Comparison of ENCODE assay signal across 1 cellular context in the genomic region with DNA sequence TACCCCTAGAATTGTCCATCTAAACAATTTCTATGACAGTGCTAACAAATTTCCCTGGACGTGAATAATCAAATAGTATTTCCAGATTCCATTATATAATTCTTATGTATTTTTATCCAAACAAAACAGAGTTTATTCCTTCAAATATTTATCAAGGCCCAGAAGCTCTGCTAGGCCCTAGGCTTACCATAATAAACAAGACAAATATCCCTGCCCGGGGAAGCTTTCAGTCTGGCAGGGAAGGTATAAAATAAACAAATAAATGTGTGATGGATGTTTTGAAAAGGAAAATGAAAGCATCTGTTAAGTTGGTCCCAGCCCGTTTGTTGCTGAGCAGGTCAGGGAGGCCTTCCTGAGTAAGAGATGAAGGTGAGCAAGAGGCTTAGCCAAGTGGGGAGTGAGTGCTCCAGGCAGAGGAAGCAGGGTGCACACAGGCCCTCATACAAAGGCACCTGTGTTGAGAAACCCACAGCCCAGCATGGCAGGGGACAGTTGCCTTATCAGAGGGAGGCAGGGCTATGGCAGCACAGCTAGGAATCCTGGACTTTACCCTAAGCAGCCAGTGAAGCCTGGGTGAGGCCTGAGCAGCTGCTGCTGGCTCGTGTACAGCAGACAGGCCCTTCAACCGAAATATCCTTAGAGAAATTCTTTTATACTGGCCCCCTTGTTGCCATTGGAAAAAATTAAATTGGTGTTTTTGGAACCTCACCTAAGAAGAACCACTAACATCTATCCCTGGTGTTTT.
TF ChIP-seq lines count a peak whose summit lies in the region.

No MANE protein-coding gene starts in this region.

TF ChIP-seq in HepG2, 621 proteins besides CTCF, POLR2A, EP300 and RAD21 (continued from another document and continues in another):
- TF ChIP-seq DMAP1 (CRISPR knock-in tag; IDR thresholded peaks at IDR 0.05) (peak; percentile 90), MATR3 (CRISPR knock-in tag; IDR thresholded peaks at IDR 0.05) (no peak), ZNF234 (CRISPR knock-in tag; conservative IDR thresholded peaks at IDR 0.05) (no peak), RBAK (CRISPR knock-in tag; IDR thresholded peaks at IDR 0.05) (peak; percentile 63; the same call in 1 of the 2 replicates), ZFP36 (IDR thresholded peaks at IDR 0.05; ENCODE audit: borderline replicate concordance, low read depth, low read length, partially characterized antibody) (no peak), NR2F2 (IDR thresholded peaks at IDR 0.05; ENCODE audit: borderline replicate concordance, low read depth) (no peak; the same call in 1 of the 2 replicates), ZNF296 (CRISPR knock-in tag; conservative IDR thresholded peaks at IDR 0.05) (no peak), NCOA1 (CRISPR knock-in tag; IDR thresholded peaks at IDR 0.05) (no peak), ZNF441 (CRISPR knock-in tag; IDR thresholded peaks at IDR 0.05; ENCODE audit: borderline replicate concordance) (peak; percentile 48; the same call in 1 of the 2 replicates), ZNF468 (CRISPR knock-in tag; IDR thresholded peaks at IDR 0.05) (no peak), ZNF558 (CRISPR knock-in tag; IDR thresholded peaks at IDR 0.05; ENCODE audit: borderline replicate concordance) (no peak; the same call in 1 of the 2 replicates), NCOA5 (CRISPR knock-in tag; IDR thresholded peaks at IDR 0.05) (no peak), BRCA1 (CRISPR knock-in tag; IDR thresholded peaks at IDR 0.05) (no peak), KLF12 (CRISPR knock-in tag; IDR thresholded peaks at IDR 0.05; ENCODE audit: borderline replicate concordance) (no peak), JARID2 (CRISPR knock-in tag; IDR thresholded peaks at IDR 0.05; ENCODE audit: insufficient replicate concordance) (no peak), FOXC1 (CRISPR knock-in tag; IDR thresholded peaks at IDR 0.05; ENCODE audit: borderline replicate concordance) (peak; percentile 41; the same call in 1 of the 2 replicates), ZFAT (CRISPR knock-in tag; conservative IDR thresholded peaks at IDR 0.05) (no peak), HES4 (CRISPR knock-in tag; IDR thresholded peaks at IDR 0.05; ENCODE audit: borderline replicate concordance) (no peak), NPAS2 (CRISPR knock-in tag; IDR thresholded peaks at IDR 0.05; ENCODE audit: borderline replicate concordance) (no peak), ZNF34 (CRISPR knock-in tag; IDR thresholded peaks at IDR 0.05; ENCODE audit: borderline replicate concordance) (no peak), ADNP (CRISPR knock-in tag; IDR thresholded peaks at IDR 0.05) (no peak), POLR2AphosphoS2 (IDR thresholded peaks at IDR 0.05; ENCODE audit: low read depth, low read length) (no peak), HNRNPUL1 (IDR thresholded peaks at IDR 0.05; ENCODE audit: low read depth, low read length) (no peak), ATAD3A (CRISPR knock-in tag; IDR thresholded peaks at IDR 0.05) (no peak), CENPT (CRISPR knock-in tag; IDR thresholded peaks at IDR 0.05; ENCODE audit: low read depth) (no peak), TCF12 (IDR thresholded peaks at IDR 0.05) (no peak), TCF12 (CRISPR knock-in tag; IDR thresholded peaks at IDR 0.05) (no peak), FOXO1 (CRISPR knock-in tag; IDR thresholded peaks at IDR 0.05) (peak; percentile 83), RFX5 (IDR thresholded peaks at IDR 0.05; ENCODE audit: low read depth, low read length) (peak; percentile 61; the same call in 1 of the 2 replicates), FOXP1 (IDR thresholded peaks at IDR 0.05) (no peak), FOXP1 (CRISPR knock-in tag; IDR thresholded peaks at IDR 0.05) (0 out of 2 replicates have a peak, but pooled peaks have one; percentile 11), SP5 (CRISPR knock-in tag; IDR thresholded peaks at IDR 0.05; ENCODE audit: borderline replicate concordance, low read depth) (peak; percentile 73), GTF2F1 (IDR thresholded peaks at IDR 0.05; ENCODE audit: low read length) (no peak), GPN1 (CRISPR knock-in tag; IDR thresholded peaks at IDR 0.05; ENCODE audit: borderline replicate concordance) (no peak), KLF6 (CRISPR knock-in tag; IDR thresholded peaks at IDR 0.05) (peak; percentile 66; the same call in 1 of the 2 replicates), NR1H2 (CRISPR knock-in tag; IDR thresholded peaks at IDR 0.05; ENCODE audit: borderline replicate concordance, low read depth) (no peak), KDM2A (CRISPR knock-in tag; IDR thresholded peaks at IDR 0.05; ENCODE audit: borderline replicate concordance, low read depth) (peak; percentile 81), FLYWCH1 (CRISPR knock-in tag; IDR thresholded peaks at IDR 0.05) (no peak)
- TF ChIP-seq, protein P1, sequence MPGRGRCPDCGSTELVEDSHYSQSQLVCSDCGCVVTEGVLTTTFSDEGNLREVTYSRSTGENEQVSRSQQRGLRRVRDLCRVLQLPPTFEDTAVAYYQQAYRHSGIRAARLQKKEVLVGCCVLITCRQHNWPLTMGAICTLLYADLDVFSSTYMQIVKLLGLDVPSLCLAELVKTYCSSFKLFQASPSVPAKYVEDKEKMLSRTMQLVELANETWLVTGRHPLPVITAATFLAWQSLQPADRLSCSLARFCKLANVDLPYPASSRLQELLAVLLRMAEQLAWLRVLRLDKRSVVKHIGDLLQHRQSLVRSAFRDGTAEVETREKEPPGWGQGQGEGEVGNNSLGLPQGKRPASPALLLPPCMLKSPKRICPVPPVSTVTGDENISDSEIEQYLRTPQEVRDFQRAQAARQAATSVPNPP (CRISPR knock-in tag; IDR thresholded peaks at IDR 0.05), result no peak
- TF ChIP-seq, protein P2, sequence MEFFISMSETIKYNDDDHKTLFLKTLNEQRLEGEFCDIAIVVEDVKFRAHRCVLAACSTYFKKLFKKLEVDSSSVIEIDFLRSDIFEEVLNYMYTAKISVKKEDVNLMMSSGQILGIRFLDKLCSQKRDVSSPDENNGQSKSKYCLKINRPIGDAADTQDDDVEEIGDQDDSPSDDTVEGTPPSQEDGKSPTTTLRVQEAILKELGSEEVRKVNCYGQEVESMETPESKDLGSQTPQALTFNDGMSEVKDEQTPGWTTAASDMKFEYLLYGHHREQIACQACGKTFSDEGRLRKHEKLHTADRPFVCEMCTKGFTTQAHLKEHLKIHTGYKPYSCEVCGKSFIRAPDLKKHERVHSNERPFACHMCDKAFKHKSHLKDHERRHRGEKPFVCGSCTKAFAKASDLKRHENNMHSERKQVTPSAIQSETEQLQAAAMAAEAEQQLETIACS (CRISPR knock-in tag; IDR thresholded peaks at IDR 0.05), result no peak
- TF ChIP-seq, protein P3, sequence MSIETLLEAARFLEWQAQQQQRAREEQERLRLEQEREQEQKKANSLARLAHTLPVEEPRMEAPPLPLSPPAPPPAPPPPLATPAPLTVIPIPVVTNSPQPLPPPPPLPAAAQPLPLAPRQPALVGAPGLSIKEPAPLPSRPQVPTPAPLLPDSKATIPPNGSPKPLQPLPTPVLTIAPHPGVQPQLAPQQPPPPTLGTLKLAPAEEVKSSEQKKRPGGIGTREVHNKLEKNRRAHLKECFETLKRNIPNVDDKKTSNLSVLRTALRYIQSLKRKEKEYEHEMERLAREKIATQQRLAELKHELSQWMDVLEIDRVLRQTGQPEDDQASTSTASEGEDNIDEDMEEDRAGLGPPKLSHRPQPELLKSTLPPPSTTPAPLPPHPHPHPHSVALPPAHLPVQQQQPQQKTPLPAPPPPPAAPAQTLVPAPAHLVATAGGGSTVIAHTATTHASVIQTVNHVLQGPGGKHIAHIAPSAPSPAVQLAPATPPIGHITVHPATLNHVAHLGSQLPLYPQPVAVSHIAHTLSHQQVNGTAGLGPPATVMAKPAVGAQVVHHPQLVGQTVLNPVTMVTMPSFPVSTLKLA (IDR thresholded peaks at IDR 0.05), result peak; percentile 25; the same call in 1 of the 2 replicates
- TF ChIP-seq, protein P4, sequence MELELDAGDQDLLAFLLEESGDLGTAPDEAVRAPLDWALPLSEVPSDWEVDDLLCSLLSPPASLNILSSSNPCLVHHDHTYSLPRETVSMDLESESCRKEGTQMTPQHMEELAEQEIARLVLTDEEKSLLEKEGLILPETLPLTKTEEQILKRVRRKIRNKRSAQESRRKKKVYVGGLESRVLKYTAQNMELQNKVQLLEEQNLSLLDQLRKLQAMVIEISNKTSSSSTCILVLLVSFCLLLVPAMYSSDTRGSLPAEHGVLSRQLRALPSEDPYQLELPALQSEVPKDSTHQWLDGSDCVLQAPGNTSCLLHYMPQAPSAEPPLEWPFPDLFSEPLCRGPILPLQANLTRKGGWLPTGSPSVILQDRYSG (CRISPR knock-in tag; IDR thresholded peaks at IDR 0.05), result no peak
- TF ChIP-seq, protein P5, sequence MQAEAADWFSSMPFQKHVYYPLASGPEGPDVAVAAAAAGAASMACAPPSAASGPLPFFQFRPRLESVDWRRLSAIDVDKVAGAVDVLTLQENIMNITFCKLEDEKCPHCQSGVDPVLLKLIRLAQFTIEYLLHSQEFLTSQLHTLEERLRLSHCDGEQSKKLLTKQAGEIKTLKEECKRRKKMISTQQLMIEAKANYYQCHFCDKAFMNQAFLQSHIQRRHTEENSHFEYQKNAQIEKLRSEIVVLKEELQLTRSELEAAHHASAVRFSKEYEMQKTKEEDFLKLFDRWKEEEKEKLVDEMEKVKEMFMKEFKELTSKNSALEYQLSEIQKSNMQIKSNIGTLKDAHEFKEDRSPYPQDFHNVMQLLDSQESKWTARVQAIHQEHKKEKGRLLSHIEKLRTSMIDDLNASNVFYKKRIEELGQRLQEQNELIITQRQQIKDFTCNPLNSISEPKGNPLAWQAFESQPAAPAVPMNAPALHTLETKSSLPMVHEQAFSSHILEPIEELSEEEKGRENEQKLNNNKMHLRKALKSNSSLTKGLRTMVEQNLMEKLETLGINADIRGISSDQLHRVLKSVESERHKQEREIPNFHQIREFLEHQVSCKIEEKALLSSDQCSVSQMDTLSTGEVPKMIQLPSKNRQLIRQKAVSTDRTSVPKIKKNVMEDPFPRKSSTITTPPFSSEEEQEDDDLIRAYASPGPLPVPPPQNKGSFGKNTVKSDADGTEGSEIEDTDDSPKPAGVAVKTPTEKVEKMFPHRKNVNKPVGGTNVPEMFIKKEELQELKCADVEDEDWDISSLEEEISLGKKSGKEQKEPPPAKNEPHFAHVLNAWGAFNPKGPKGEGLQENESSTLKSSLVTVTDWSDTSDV (CRISPR knock-in tag; IDR thresholded peaks at IDR 0.05), result no peak
- TF ChIP-seq, protein P6, sequence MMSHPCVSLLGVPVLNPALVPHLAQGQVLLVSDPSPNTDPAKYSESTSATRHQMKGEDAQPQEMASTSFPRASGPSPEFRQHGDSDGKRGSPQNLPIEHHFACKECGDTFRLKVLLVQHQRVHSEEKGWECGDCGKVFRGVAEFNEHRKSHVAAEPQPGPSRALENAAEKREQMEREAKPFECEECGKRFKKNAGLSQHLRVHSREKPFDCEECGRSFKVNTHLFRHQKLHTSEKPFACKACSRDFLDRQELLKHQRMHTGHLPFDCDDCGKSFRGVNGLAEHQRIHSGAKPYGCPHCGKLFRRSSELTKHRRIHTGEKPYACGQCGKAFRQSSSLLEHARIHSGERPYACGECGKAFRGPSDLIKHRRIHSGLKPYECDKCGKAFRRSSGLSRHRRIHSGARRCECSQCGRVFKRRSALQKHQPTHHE (CRISPR knock-in tag; IDR thresholded peaks at IDR 0.05; ENCODE audit: borderline replicate concordance), result no peak
- TF ChIP-seq, protein P7, sequence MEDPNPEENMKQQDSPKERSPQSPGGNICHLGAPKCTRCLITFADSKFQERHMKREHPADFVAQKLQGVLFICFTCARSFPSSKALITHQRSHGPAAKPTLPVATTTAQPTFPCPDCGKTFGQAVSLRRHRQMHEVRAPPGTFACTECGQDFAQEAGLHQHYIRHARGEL (CRISPR knock-in tag; IDR thresholded peaks at IDR 0.05), result no peak
- TF ChIP-seq, protein P8, sequence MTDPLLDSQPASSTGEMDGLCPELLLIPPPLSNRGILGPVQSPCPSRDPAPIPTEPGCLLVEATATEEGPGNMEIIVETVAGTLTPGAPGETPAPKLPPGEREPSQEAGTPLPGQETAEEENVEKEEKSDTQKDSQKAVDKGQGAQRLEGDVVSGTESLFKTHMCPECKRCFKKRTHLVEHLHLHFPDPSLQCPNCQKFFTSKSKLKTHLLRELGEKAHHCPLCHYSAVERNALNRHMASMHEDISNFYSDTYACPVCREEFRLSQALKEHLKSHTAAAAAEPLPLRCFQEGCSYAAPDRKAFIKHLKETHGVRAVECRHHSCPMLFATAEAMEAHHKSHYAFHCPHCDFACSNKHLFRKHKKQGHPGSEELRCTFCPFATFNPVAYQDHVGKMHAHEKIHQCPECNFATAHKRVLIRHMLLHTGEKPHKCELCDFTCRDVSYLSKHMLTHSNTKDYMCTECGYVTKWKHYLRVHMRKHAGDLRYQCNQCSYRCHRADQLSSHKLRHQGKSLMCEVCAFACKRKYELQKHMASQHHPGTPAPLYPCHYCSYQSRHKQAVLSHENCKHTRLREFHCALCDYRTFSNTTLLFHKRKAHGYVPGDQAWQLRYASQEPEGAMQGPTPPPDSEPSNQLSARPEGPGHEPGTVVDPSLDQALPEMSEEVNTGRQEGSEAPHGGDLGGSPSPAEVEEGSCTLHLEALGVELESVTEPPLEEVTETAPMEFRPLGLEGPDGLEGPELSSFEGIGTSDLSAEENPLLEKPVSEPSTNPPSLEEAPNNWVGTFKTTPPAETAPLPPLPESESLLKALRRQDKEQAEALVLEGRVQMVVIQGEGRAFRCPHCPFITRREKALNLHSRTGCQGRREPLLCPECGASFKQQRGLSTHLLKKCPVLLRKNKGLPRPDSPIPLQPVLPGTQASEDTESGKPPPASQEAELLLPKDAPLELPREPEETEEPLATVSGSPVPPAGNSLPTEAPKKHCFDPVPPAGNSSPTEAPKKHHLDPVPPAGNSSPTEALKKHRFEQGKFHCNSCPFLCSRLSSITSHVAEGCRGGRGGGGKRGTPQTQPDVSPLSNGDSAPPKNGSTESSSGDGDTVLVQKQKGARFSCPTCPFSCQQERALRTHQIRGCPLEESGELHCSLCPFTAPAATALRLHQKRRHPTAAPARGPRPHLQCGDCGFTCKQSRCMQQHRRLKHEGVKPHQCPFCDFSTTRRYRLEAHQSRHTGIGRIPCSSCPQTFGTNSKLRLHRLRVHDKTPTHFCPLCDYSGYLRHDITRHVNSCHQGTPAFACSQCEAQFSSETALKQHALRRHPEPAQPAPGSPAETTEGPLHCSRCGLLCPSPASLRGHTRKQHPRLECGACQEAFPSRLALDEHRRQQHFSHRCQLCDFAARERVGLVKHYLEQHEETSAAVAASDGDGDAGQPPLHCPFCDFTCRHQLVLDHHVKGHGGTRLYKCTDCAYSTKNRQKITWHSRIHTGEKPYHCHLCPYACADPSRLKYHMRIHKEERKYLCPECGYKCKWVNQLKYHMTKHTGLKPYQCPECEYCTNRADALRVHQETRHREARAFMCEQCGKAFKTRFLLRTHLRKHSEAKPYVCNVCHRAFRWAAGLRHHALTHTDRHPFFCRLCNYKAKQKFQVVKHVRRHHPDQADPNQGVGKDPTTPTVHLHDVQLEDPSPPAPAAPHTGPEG (CRISPR knock-in tag; IDR thresholded peaks at IDR 0.05), result peak; percentile 37; the same call in 1 of the 2 replicates
- TF ChIP-seq, protein P9, sequence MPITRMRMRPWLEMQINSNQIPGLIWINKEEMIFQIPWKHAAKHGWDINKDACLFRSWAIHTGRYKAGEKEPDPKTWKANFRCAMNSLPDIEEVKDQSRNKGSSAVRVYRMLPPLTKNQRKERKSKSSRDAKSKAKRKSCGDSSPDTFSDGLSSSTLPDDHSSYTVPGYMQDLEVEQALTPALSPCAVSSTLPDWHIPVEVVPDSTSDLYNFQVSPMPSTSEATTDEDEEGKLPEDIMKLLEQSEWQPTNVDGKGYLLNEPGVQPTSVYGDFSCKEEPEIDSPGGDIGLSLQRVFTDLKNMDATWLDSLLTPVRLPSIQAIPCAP (CRISPR knock-in tag; IDR thresholded peaks at IDR 0.05; ENCODE audit: low read depth), result no peak
